ENCODE assay signal across 1 cellular context in genomic region chrX:1205681-1206611, GRCh38.
A peak's percentile ranks its signal among the peaks of the same experiment; 100 is the strongest.
TF ChIP-seq lines count a peak whose summit lies in the region.

No MANE protein-coding gene starts in this region.

TF ChIP-seq in HEK293, 187 proteins besides CTCF, POLR2A, EP300 and RAD21 (continued from another document and continues in another):
- no peak for TF ChIP-seq ZNF654 (tag by site-specific recombination; IDR thresholded peaks at IDR 0.05; ENCODE audit: low read depth)
- TF ChIP-seq KLF1 (tag by site-specific recombination; IDR thresholded peaks at IDR 0.05), result no peak
- peak; percentile 95 for TF ChIP-seq ZNF10 (tag by site-specific recombination; IDR thresholded peaks at IDR 0.05)
- TF ChIP-seq ZNF629 (tag by site-specific recombination; IDR thresholded peaks at IDR 0.05), result peak; percentile 45; the same call in 1 of the 2 replicates
- TF ChIP-seq ZNF600 (tag by site-specific recombination; IDR thresholded peaks at IDR 0.05), result no peak
- TF ChIP-seq ZBTB11 (tag by site-specific recombination; conservative IDR thresholded peaks at IDR 0.05; ENCODE audit: low read depth), result no peak
- no peak for TF ChIP-seq ZNF560 (tag by site-specific recombination; IDR thresholded peaks at IDR 0.05; ENCODE audit: borderline replicate concordance)
- TF ChIP-seq ZNF146 (tag by site-specific recombination; IDR thresholded peaks at IDR 0.05), result 0 out of 2 replicates have a peak, but pooled peaks have one; percentile 20
- no peak for TF ChIP-seq BCL11A (tag by site-specific recombination; IDR thresholded peaks at IDR 0.05; ENCODE audit: low read depth)
- TF ChIP-seq ZSCAN18 (tag by site-specific recombination; IDR thresholded peaks at IDR 0.05), result no peak
- peak; percentile 67; the same call in 1 of the 2 replicates for TF ChIP-seq ZNF324 (tag by site-specific recombination; IDR thresholded peaks at IDR 0.05)
- TF ChIP-seq KLF10 (tag by site-specific recombination; IDR thresholded peaks at IDR 0.05), result no peak
- TF ChIP-seq ZNF354C (tag by site-specific recombination; IDR thresholded peaks at IDR 0.05; ENCODE audit: borderline replicate concordance, low read depth), result no peak
- TF ChIP-seq ZXDB (tag by site-specific recombination; IDR thresholded peaks at IDR 0.05), result peak; percentile 60; the same call in 1 of the 2 replicates
- TF ChIP-seq TRIM28 (IDR thresholded peaks at IDR 0.05; ENCODE audit: borderline replicate concordance, low read length), result peak; percentile 100
- TF ChIP-seq ZNF239 (tag by site-specific recombination; IDR thresholded peaks at IDR 0.05), result no peak
- no peak for TF ChIP-seq HOXD13 (CRISPR knock-in tag; IDR thresholded peaks at IDR 0.05; ENCODE audit: borderline replicate concordance)
- no peak for TF ChIP-seq PRDM4 (tag by site-specific recombination; IDR thresholded peaks at IDR 0.05)
- TF ChIP-seq KLF8 (tag by site-specific recombination; IDR thresholded peaks at IDR 0.05), result peak; percentile 46; the same call in 1 of the 2 replicates
- no peak for TF ChIP-seq ZNF792 (tag by site-specific recombination; IDR thresholded peaks at IDR 0.05)
- TF ChIP-seq ZNF169 (tag by site-specific recombination; IDR thresholded peaks at IDR 0.05), result no peak
- no peak for TF ChIP-seq ZNF704 (tag by site-specific recombination; IDR thresholded peaks at IDR 0.05)
- TF ChIP-seq ZBTB17 (tag by site-specific recombination; IDR thresholded peaks at IDR 0.05), result peak; percentile 59
- no peak for TF ChIP-seq ZNF211 (tag by site-specific recombination; IDR thresholded peaks at IDR 0.05; ENCODE audit: low read depth)
- no peak for TF ChIP-seq ZNF223 (tag by site-specific recombination; IDR thresholded peaks at IDR 0.05)
- TF ChIP-seq ZFP69B (tag by site-specific recombination; IDR thresholded peaks at IDR 0.05), result 0 out of 2 replicates have a peak, but pooled peaks have one; percentile 27
- TF ChIP-seq ZFP41 (tag by site-specific recombination; IDR thresholded peaks at IDR 0.05; ENCODE audit: borderline replicate concordance), result no peak
- TF ChIP-seq ZNF514 (tag by site-specific recombination; IDR thresholded peaks at IDR 0.05), result no peak
- TF ChIP-seq ZEB2 (tag by site-specific recombination; IDR thresholded peaks at IDR 0.05), result no peak
- TF ChIP-seq ZNF248 (tag by site-specific recombination; IDR thresholded peaks at IDR 0.05), result no peak
- TF ChIP-seq ZNF639 (tag by site-specific recombination; IDR thresholded peaks at IDR 0.05), result 0 out of 2 replicates have a peak, but pooled peaks have one; percentile 40
- no peak for TF ChIP-seq ZBTB44 (tag by site-specific recombination; IDR thresholded peaks at IDR 0.05)
- TF ChIP-seq ZNF571 (tag by site-specific recombination; IDR thresholded peaks at IDR 0.05), result no peak
- TF ChIP-seq TCF7L2 (IDR thresholded peaks at IDR 0.05; ENCODE audit: borderline replicate concordance, low read depth, low read length), result no peak
- no peak for TF ChIP-seq ZNF18 (tag by site-specific recombination; IDR thresholded peaks at IDR 0.05)
- no peak for TF ChIP-seq OSR2 (tag by site-specific recombination; IDR thresholded peaks at IDR 0.05)
- no peak for TF ChIP-seq REPIN1 (tag by site-specific recombination; IDR thresholded peaks at IDR 0.05; ENCODE audit: low read depth)
- TF ChIP-seq GLIS2 (tag by site-specific recombination; IDR thresholded peaks at IDR 0.05), result no peak
- TF ChIP-seq ZNF549 (tag by site-specific recombination; IDR thresholded peaks at IDR 0.05), result no peak
- TF ChIP-seq PRDM2 (tag by site-specific recombination; IDR thresholded peaks at IDR 0.05; ENCODE audit: borderline replicate concordance), result no peak
- TF ChIP-seq ZNF768 (tag by site-specific recombination; IDR thresholded peaks at IDR 0.05), result no peak
